In genomic region chr4:2615821-2616220, GRCh38 we compare ENCODE assay signal across 21 cellular contexts.
A peak's percentile ranks its signal among the peaks of the same experiment; 100 is the strongest.
DNase-seq lines count a peak whose midpoint lies in the region; ATAC-seq and TF ChIP-seq lines count a peak whose summit lies in the region.
"Had no signal": no experiment of that assay in that cellular context is flagged by ENCODE, and none has a peak within 500 bp of the region (broad histone marks: within the 10 kb centered on the region; RNA-seq: fewer than 3 reads in every experiment).

No MANE protein-coding gene starts in this region.

- no peak overlapping the region for H3K27ac ChIP-seq in sigmoid colon
- H3K27ac ChIP-seq: HL-60 had no signal

- H3K9me3 ChIP-seq in sigmoid colon = no peaks in the 10 kb centered on the region

- H3K4me3 Mint-ChIP-seq in activated T-cell treated with anti-CD3 and anti-CD28 coated beads, Interleukin-2, amount 50 U/mL, for 24 hours = no peak overlapping the region
- H3K4me3 Mint-ChIP-seq in IgD-negative memory B cell = no peak overlapping the region
- no peak overlapping the region for H3K4me3 Mint-ChIP-seq in dendritic cell treated with granulocyte-macrophage colony-stimulating factor and Interleukin-4, amounts not matched to agents 40 ng/mL and 50 ng/mL, for 4 days
- H3K4me3 Mint-ChIP-seq: B cell; CD4-positive, CD25-positive, alpha-beta regulatory T cell; HFFc6 had no signal

- H3K4me1 ChIP-seq in sigmoid colon = peaks cover 0 to 18% (median 14%) of the 10 kb centered on the region in 4 donors

- WGBS in sigmoid colon, 2 donors = 96% methylated on average over 14 of the region's 14 CpGs

- DNase-seq in activated T-cell treated with anti-CD3 and anti-CD28 coated beads, Interleukin-2, amount 50 U/mL, for 24 hours = peak; percentile 19
- DNase-seq in activated T-cell treated with anti-CD3 and anti-CD28 coated beads for 4 hours = no peak
- peak; percentile 55 for DNase-seq in sigmoid colon
- DNase-seq in dedifferentiated amniotic fluid mesenchymal stem cell (ENCODE audit: extremely low spot score) = no peak
- no peak for DNase-seq in NCI-H1105 treated with DMSO at 0.1 percent for 48 hours (lab: John Stamatoyannopoulos, UW)
- DNase-seq: 8988T; CD4-positive, CD25-positive, alpha-beta regulatory T cell; GF-D8; HFFc6; NCI-H1417 treated with DMSO at 0.1 percent for 48 hours; NCI-H187 treated with DMSO at 0.1 percent for 48 hours; NCI-H2227 treated with DMSO at 0.1 percent for 48 hours; NCI-H510A treated with DMSO at 0.1 percent for 48 hours; NCI-H774; SHP77 had no signal

- peaks cover 40% of the 10 kb centered on the region for H3K4me1 Mint-ChIP-seq in activated T-cell treated with anti-CD3 and anti-CD28 coated beads, Interleukin-2, amount 50 U/mL, for 24 hours (ENCODE audit: low read depth)
- H3K4me1 Mint-ChIP-seq in IgD-negative memory B cell = peaks cover 16 to 32% (median 20%) of the 10 kb centered on the region in 3 donors
- H3K4me1 Mint-ChIP-seq in dendritic cell treated with granulocyte-macrophage colony-stimulating factor and Interleukin-4, amounts not matched to agents 40 ng/mL and 50 ng/mL, for 4 days (ENCODE audit: low read depth) = peaks cover 2% of the 10 kb centered on the region

- H3K27me3 Mint-ChIP-seq in activated T-cell treated with anti-CD3 and anti-CD28 coated beads, Interleukin-2, amount 50 U/mL, for 24 hours = no peaks in the 10 kb centered on the region
- H3K27me3 Mint-ChIP-seq in IgD-negative memory B cell = no peaks in the 10 kb centered on the region
- no peaks in the 10 kb centered on the region for H3K27me3 Mint-ChIP-seq in dendritic cell treated with granulocyte-macrophage colony-stimulating factor and Interleukin-4, amounts not matched to agents 40 ng/mL and 50 ng/mL, for 4 days
- H3K27me3 Mint-ChIP-seq: B cell; CD4-positive, CD25-positive, alpha-beta regulatory T cell had no signal

- H3K36me3 Mint-ChIP-seq in activated T-cell treated with anti-CD3 and anti-CD28 coated beads, Interleukin-2, amount 50 U/mL, for 24 hours (ENCODE audit: low read depth) = peaks cover 8% of the 10 kb centered on the region
- H3K36me3 Mint-ChIP-seq in IgD-negative memory B cell = peaks cover 2% of the 10 kb centered on the region
- H3K36me3 Mint-ChIP-seq in dendritic cell treated with granulocyte-macrophage colony-stimulating factor and Interleukin-4, amounts not matched to agents 40 ng/mL and 50 ng/mL, for 4 days (ENCODE audit: low read depth) = peaks cover 22% of the 10 kb centered on the region

- TF ChIP-seq CTCF in sigmoid colon (IDR thresholded peaks at IDR 0.05) = no peak

- H3K4me3 ChIP-seq in sigmoid colon = no peak overlapping the region
- H3K4me3 ChIP-seq: SK-N-MC had no signal

- no peak for ATAC-seq in GM18519 (IDR thresholded peaks at IDR 0.05; ENCODE audit: low FRiP score, unreplicated experiment)

- H3K36me3 ChIP-seq in sigmoid colon = no peaks in the 10 kb centered on the region

- no peak overlapping the region for H3K27ac Mint-ChIP-seq in activated T-cell treated with anti-CD3 and anti-CD28 coated beads, Interleukin-2, amount 50 U/mL, for 24 hours
- peak overlapping the region in 2 of 3 donors; percentile 32 to 89 for H3K27ac Mint-ChIP-seq in IgD-negative memory B cell
- peak overlapping the region; percentile 0 for H3K27ac Mint-ChIP-seq in dendritic cell treated with granulocyte-macrophage colony-stimulating factor and Interleukin-4, amounts not matched to agents 40 ng/mL and 50 ng/mL, for 4 days
- H3K27ac Mint-ChIP-seq: B cell, HFFc6 had no signal

- H3K9me3 Mint-ChIP-seq in activated T-cell treated with anti-CD3 and anti-CD28 coated beads, Interleukin-2, amount 50 U/mL, for 24 hours = no peaks in the 10 kb centered on the region
- no peaks in the 10 kb centered on the region for H3K9me3 Mint-ChIP-seq in IgD-negative memory B cell
- H3K9me3 Mint-ChIP-seq in dendritic cell treated with granulocyte-macrophage colony-stimulating factor and Interleukin-4, amounts not matched to agents 40 ng/mL and 50 ng/mL, for 4 days = no peaks in the 10 kb centered on the region
- H3K9me3 Mint-ChIP-seq: CD4-positive, CD25-positive, alpha-beta regulatory T cell; HFFc6 had no signal

- no peaks in the 10 kb centered on the region for H3K27me3 ChIP-seq in sigmoid colon

- no peak for TF ChIP-seq EP300 in sigmoid colon (IDR thresholded peaks at IDR 0.05)

- TF ChIP-seq POLR2A in sigmoid colon (IDR thresholded peaks at IDR 0.05) = no peak

- intact Hi-C loops in dendritic cell treated with granulocyte-macrophage colony-stimulating factor and Interleukin-4, amounts not matched to agents 40 ng/mL and 50 ng/mL, for 4 days (cut with micrococcal nuclease) = no loop called here
- intact Hi-C loops in sigmoid colon (cut with DNase I) = no loop called here

Comparison
In these comparisons a context has a peak if more than half of its experiments do, and no peak if none do; other contexts are left out.
1. DNase-seq: peak in activated T-cell treated with anti-CD3 and anti-CD28 coated beads, Interleukin-2, amount 50 U/mL, for 24 hours (single experiment) and sigmoid colon (single experiment); none in activated T-cell treated with anti-CD3 and anti-CD28 coated beads for 4 hours (single experiment), dedifferentiated amniotic fluid mesenchymal stem cell (single experiment) and NCI-H1105 treated with DMSO at 0.1 percent for 48 hours (single experiment).